ENCODE assay signal across 17 cellular contexts in genomic region chr12:131604859-131605258, GRCh38.
DNase-seq lines count a peak whose midpoint lies in the region; ATAC-seq and TF ChIP-seq lines count a peak whose summit lies in the region.
"Had no signal": no experiment of that assay in that cellular context is flagged by ENCODE, and none has a peak within 500 bp of the region (broad histone marks: within the 10 kb centered on the region; RNA-seq: fewer than 3 reads in every experiment).

No MANE protein-coding gene starts in this region.

- no peak for DNase-seq in CD14-positive monocyte (ENCODE audit: low spot score)
- no peak for DNase-seq in CD8-positive, alpha-beta memory T cell
- DNase-seq in activated naive CD8-positive, alpha-beta T cell treated with anti-CD3 and anti-CD28 coated beads, Interleukin-2, amount 50 U/mL, for 24 hours = no peak
- DNase-seq in natural killer cell = no peak
- no peak for DNase-seq in breast epithelium (ENCODE audit: low spot score in 2 of 2)
- DNase-seq in HAP-1 (ENCODE audit: low spot score in 2 of 2) = no peak
- DNase-seq: COR-L47; foreskin keratinocyte; left ventricle myocardium inferior; NCI-H1092; NCI-H187 treated with DMSO at 0.1 percent for 48 hours; NCI-H748 treated with DMSO at 0.1 percent for 48 hours; stimulated activated naive B cell treated with anti-CD40 and anti-IgM and Interleukin-4, amounts not matched to agents 10 μg/mL and 1 μg/mL and 100 μg/mL, for 72 hours had no signal

- H3K4me3 ChIP-seq in CD8-positive, alpha-beta memory T cell (ENCODE audit: low read length) = peak overlapping the region; percentile 33
- H3K4me3 ChIP-seq in breast epithelium (no peak overlapping the region), HAP-1 (no peak overlapping the region)
- H3K4me3 ChIP-seq: hepatocyte, left ventricle myocardium inferior had no signal

- H3K27ac Mint-ChIP-seq in CD14-positive monocyte (peak overlapping the region in 2 of 7 donors; percentile 49 to 75), natural killer cell (peak overlapping the region; percentile 70 to 80)
- H3K27ac Mint-ChIP-seq in CD8-positive, alpha-beta memory T cell = peak overlapping the region in 6 of 8 donors; percentile 22 to 96 (median 87)
- no peak overlapping the region for H3K27ac Mint-ChIP-seq in activated naive CD8-positive, alpha-beta T cell treated with anti-CD3 and anti-CD28 coated beads, Interleukin-2, amount 50 U/mL, for 24 hours
- H3K27ac Mint-ChIP-seq: stimulated activated naive B cell treated with anti-CD40 and anti-IgM and Interleukin-4, amounts not matched to agents 10 μg/mL and 1 μg/mL and 100 μg/mL, for 72 hours had no signal

- no peak for TF ChIP-seq CTCF in CD14-positive monocyte (IDR thresholded peaks at IDR 0.05)
- no peak for TF ChIP-seq CTCF in natural killer cell (IDR thresholded peaks at IDR 0.05)
- TF ChIP-seq CTCF in breast epithelium (IDR thresholded peaks at IDR 0.05) = no peak

- H3K27ac ChIP-seq in CD8-positive, alpha-beta memory T cell (ENCODE audit: low read depth, low read length) = no peak overlapping the region
- H3K27ac ChIP-seq in breast epithelium = no peak overlapping the region
- H3K27ac ChIP-seq: foreskin keratinocyte, hepatocyte, left ventricle myocardium inferior, neutrophil had no signal

- no peaks in the 10 kb centered on the region for H3K27me3 ChIP-seq in CD8-positive, alpha-beta memory T cell (ENCODE audit: insufficient read depth, low read length, poor library complexity, severe bottlenecking)
- H3K27me3 ChIP-seq in breast epithelium = no peaks in the 10 kb centered on the region
- peaks cover 57% of the 10 kb centered on the region for H3K27me3 ChIP-seq in HAP-1 (ENCODE audit: low read depth)
- H3K27me3 ChIP-seq: foreskin keratinocyte had no signal

- H3K27me3 Mint-ChIP-seq in CD14-positive monocyte (ENCODE audit: low read depth in 3 of 3) (peaks cover 0 to 8% (median 4%) of the 10 kb centered on the region in 3 donors), natural killer cell (ENCODE audit: low read depth in 2 of 2) (no peaks in the 10 kb centered on the region)
- peaks cover 3% of the 10 kb centered on the region in 2 donors for H3K27me3 Mint-ChIP-seq in CD8-positive, alpha-beta memory T cell
- peaks cover 9% of the 10 kb centered on the region for H3K27me3 Mint-ChIP-seq in activated naive CD8-positive, alpha-beta T cell treated with anti-CD3 and anti-CD28 coated beads, Interleukin-2, amount 50 U/mL, for 24 hours

- no peaks in the 10 kb centered on the region for H3K9me3 ChIP-seq in CD8-positive, alpha-beta memory T cell (ENCODE audit: low read length)
- H3K9me3 ChIP-seq in breast epithelium (no peaks in the 10 kb centered on the region), HAP-1 (no peaks in the 10 kb centered on the region)
- H3K9me3 ChIP-seq: left ventricle myocardium inferior, neutrophil had no signal

- H3K36me3 Mint-ChIP-seq in CD14-positive monocyte (peaks cover 0 to 10% of the 10 kb centered on the region in 2 donors), natural killer cell (no peaks in the 10 kb centered on the region)
- H3K36me3 Mint-ChIP-seq in CD8-positive, alpha-beta memory T cell = peaks cover 0 to 2% (median 0%) of the 10 kb centered on the region in 3 donors
- no peaks in the 10 kb centered on the region for H3K36me3 Mint-ChIP-seq in activated naive CD8-positive, alpha-beta T cell treated with anti-CD3 and anti-CD28 coated beads, Interleukin-2, amount 50 U/mL, for 24 hours (ENCODE audit: low read depth)
- H3K36me3 Mint-ChIP-seq: stimulated activated naive B cell treated with anti-CD40 and anti-IgM and Interleukin-4, amounts not matched to agents 10 μg/mL and 1 μg/mL and 100 μg/mL, for 72 hours had no signal

- H3K36me3 ChIP-seq in CD8-positive, alpha-beta memory T cell (ENCODE audit: insufficient read depth, low read length) = no peaks in the 10 kb centered on the region
- no peaks in the 10 kb centered on the region for H3K36me3 ChIP-seq in breast epithelium
- H3K36me3 ChIP-seq in HAP-1 (replicated peaks) = no peaks in the 10 kb centered on the region
- H3K36me3 ChIP-seq: left ventricle myocardium inferior, neutrophil had no signal

- H3K9me3 Mint-ChIP-seq in CD14-positive monocyte (no peaks in the 10 kb centered on the region), natural killer cell (no peaks in the 10 kb centered on the region)
- peaks cover 0 to 2% (median 0%) of the 10 kb centered on the region in 5 donors for H3K9me3 Mint-ChIP-seq in CD8-positive, alpha-beta memory T cell
- no peaks in the 10 kb centered on the region for H3K9me3 Mint-ChIP-seq in activated naive CD8-positive, alpha-beta T cell treated with anti-CD3 and anti-CD28 coated beads, Interleukin-2, amount 50 U/mL, for 24 hours
- H3K9me3 Mint-ChIP-seq: activated naive CD4-positive, alpha-beta T cell treated with anti-CD3 and anti-CD28 coated beads for 36 hours; stimulated activated naive B cell treated with anti-CD40 and anti-IgM and Interleukin-4, amounts not matched to agents 10 μg/mL and 1 μg/mL and 100 μg/mL, for 72 hours had no signal

- in situ Hi-C loops in HAP-1 (cut with MboI; ENCODE audit: low sequenced_read_pairs) = no loop called here

- POLR2A ChIA-PET in CD8-positive, alpha-beta memory T cell (lab: Charles Lee) = no interaction called here

- H3K4me1 Mint-ChIP-seq in CD14-positive monocyte (peaks cover 66% of the 10 kb centered on the region), natural killer cell (peaks cover 78 to 86% of the 10 kb centered on the region in 2 donors)
- peaks cover 68 to 76% (median 69%) of the 10 kb centered on the region in 3 donors for H3K4me1 Mint-ChIP-seq in CD8-positive, alpha-beta memory T cell
- H3K4me1 Mint-ChIP-seq in activated naive CD8-positive, alpha-beta T cell treated with anti-CD3 and anti-CD28 coated beads, Interleukin-2, amount 50 U/mL, for 24 hours = peaks cover 72% of the 10 kb centered on the region

- no peak for ATAC-seq in activated naive CD8-positive, alpha-beta T cell treated with anti-CD3 and anti-CD28 coated beads, Interleukin-2, amount 50 U/mL, for 24 hours
- ATAC-seq in natural killer cell = no peak
- no peak for ATAC-seq in HG03045 (IDR thresholded peaks at IDR 0.05; ENCODE audit: unreplicated experiment)
- ATAC-seq: foreskin keratinocyte had no signal

- H3K4me3 Mint-ChIP-seq in CD14-positive monocyte = peak overlapping the region; percentile 53 to 67
- H3K4me3 Mint-ChIP-seq in CD8-positive, alpha-beta memory T cell = peak overlapping the region in 6 of 7 donors; percentile 81 to 90 (median 85)
- peak overlapping the region; percentile 72 for H3K4me3 Mint-ChIP-seq in activated naive CD8-positive, alpha-beta T cell treated with anti-CD3 and anti-CD28 coated beads, Interleukin-2, amount 50 U/mL, for 24 hours
- H3K4me3 Mint-ChIP-seq in natural killer cell = peak overlapping the region; percentile 86

- no peak for TF ChIP-seq POLR2A in breast epithelium (IDR thresholded peaks at IDR 0.05)

- CTCF ChIA-PET in CD8-positive, alpha-beta memory T cell (lab: Charles Lee) = interaction anchor here (1.1 kb wide), 1 partner anchor 11 kb away, joined by 3 read pairs; no protein-coding TSS in a partner anchor

- intact Hi-C loops in CD14-positive monocyte (cut with micrococcal nuclease) = loop anchor here in 1 of 2 donors (10.0 kb wide), 1 partner anchor 110 kb away; the partner anchor contains the start of gene SFSWAP
- intact Hi-C loops in natural killer cell (cut with micrococcal nuclease) = loop anchor here (10.0 kb wide), 1 partner anchor 110 kb away; the partner anchor contains the start of gene SFSWAP
- intact Hi-C loops in breast epithelium (cut with DNase I; ENCODE audit: low total_unique reads) = no loop called here

- peaks cover 71% of the 10 kb centered on the region for H3K4me1 ChIP-seq in CD8-positive, alpha-beta memory T cell (ENCODE audit: insufficient read depth, low read length)
- no peaks in the 10 kb centered on the region for H3K4me1 ChIP-seq in breast epithelium
- H3K4me1 ChIP-seq in HAP-1 = no peaks in the 10 kb centered on the region
- H3K4me1 ChIP-seq: foreskin keratinocyte, left ventricle myocardium inferior had no signal
